ENCODE assay signal across 21 cellular contexts in the genomic region with DNA sequence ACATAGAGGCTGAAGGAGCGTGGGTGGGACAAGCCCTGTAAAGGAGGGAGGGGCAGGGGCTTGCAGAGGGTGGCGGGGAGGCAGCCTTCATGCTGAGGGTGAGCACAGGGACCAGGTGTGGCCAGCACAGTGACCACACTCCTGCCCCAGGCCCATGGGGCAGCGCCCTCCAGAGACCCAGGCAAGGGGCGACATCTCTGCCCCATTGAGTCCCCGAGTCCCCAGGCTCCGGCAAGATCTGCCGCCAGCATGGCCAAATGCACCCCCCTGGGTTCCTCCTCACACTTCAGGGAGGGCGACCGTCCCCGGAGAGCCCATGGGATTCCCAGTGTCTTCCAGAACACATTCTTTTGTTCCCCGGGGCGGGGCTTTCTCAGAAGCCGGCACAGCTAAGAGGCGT.
"Had no signal": no experiment of that assay in that cellular context is flagged by ENCODE, and none has a peak within 500 bp of the region (broad histone marks: within the 10 kb centered on the region; RNA-seq: fewer than 3 reads in every experiment).

No MANE protein-coding gene starts in this region.

- H3K4me3 Mint-ChIP-seq: activated CD4-positive, alpha-beta memory T cell treated with anti-CD3 and anti-CD28 coated beads for 36 hours; activated naive CD8-positive, alpha-beta T cell treated with anti-CD3 and anti-CD28 coated beads, Interleukin-2, amount 50 U/mL, for 24 hours; activated T-helper 1 cell treated with anti-CD3 and anti-CD28 coated beads, Interleukin-12 subunit alpha, Interleukin-12 subunit beta, Interleukin-2, Interleukin-4 antibody, amounts not matched to agents 30 ng/mL and 10 ng/mL and 1 ng/mL, durations not matched to agents 14 hours and 24 hours and 36 hours; central memory CD8-positive, alpha-beta T cell; mesothelial cell of epicardium; T-cell; WTC11 had no signal

- H3K27ac ChIP-seq: ascending aorta, coronary artery, foreskin keratinocyte, psoas muscle, skin epidermis, thoracic aorta had no signal

- H3K36me3 ChIP-seq: ascending aorta, thoracic aorta had no signal

- H3K9me3 ChIP-seq: ascending aorta, psoas muscle, thoracic aorta had no signal

- H3K27me3 ChIP-seq: ascending aorta, foreskin keratinocyte had no signal

- H3K27ac Mint-ChIP-seq: activated CD4-positive, alpha-beta memory T cell treated with anti-CD3 and anti-CD28 coated beads for 36 hours; activated naive CD8-positive, alpha-beta T cell treated with anti-CD3 and anti-CD28 coated beads, Interleukin-2, amount 50 U/mL, for 24 hours; mesothelial cell of epicardium; T-cell; WTC11 had no signal

- DNase-seq: activated CD4-positive, alpha-beta memory T cell treated with anti-CD3 and anti-CD28 coated beads for 36 hours; activated CD4-positive, alpha-beta T cell treated with anti-CD3 and anti-CD28 coated beads for 4 hours; activated naive CD4-positive, alpha-beta T cell treated with Interleukin-2 at 50 U/mL for 16 hours; activated naive CD8-positive, alpha-beta T cell treated with anti-CD3 and anti-CD28 coated beads, Interleukin-2, amount 50 U/mL, for 24 hours; activated T-cell treated with anti-CD3 and anti-CD28 coated beads for 4 hours; foreskin keratinocyte; hippocampal formation; psoas muscle; stimulated activated CD4-positive, alpha-beta T cell treated with anti-CD3 and anti-CD28 coated beads, Interleukin-15, amount 100 ng/mL, for 24 hours; stimulated activated CD4-positive, alpha-beta T cell treated with anti-CD3 and anti-CD28 coated beads, Interleukin-2, amount 100 ng/mL, for 48 hours; T-cell had no signal

- H3K4me3 ChIP-seq: ascending aorta, coronary artery, lung, psoas muscle, skin epidermis, thoracic aorta had no signal

- H3K27me3 Mint-ChIP-seq: activated CD4-positive, alpha-beta memory T cell treated with anti-CD3 and anti-CD28 coated beads for 36 hours; activated naive CD8-positive, alpha-beta T cell treated with anti-CD3 and anti-CD28 coated beads, Interleukin-2, amount 50 U/mL, for 24 hours; central memory CD8-positive, alpha-beta T cell; T-cell had no signal

- H3K9me3 Mint-ChIP-seq: activated CD4-positive, alpha-beta memory T cell treated with anti-CD3 and anti-CD28 coated beads for 36 hours; activated naive CD8-positive, alpha-beta T cell treated with anti-CD3 and anti-CD28 coated beads, Interleukin-2, amount 50 U/mL, for 24 hours; activated T-helper 1 cell treated with anti-CD3 and anti-CD28 coated beads, Interleukin-12 subunit alpha, Interleukin-12 subunit beta, Interleukin-2, Interleukin-4 antibody, amounts not matched to agents 30 ng/mL and 10 ng/mL and 1 ng/mL, durations not matched to agents 14 hours and 24 hours and 36 hours; central memory CD8-positive, alpha-beta T cell; mesothelial cell of epicardium; T-cell; WTC11 had no signal

- ATAC-seq: activated naive CD8-positive, alpha-beta T cell treated with anti-CD3 and anti-CD28 coated beads, Interleukin-2, amount 50 U/mL, for 24 hours; foreskin keratinocyte; left colon; psoas muscle; T-cell had no signal

- H3K4me1 ChIP-seq: ascending aorta, psoas muscle had no signal
